ENCODE assay signal across 1 cellular context in genomic region chr12:55829967-55830600, GRCh38.
TF ChIP-seq lines count a peak whose summit lies in the region.

No MANE protein-coding gene starts in this region.

TF ChIP-seq in HepG2, 621 proteins besides CTCF, POLR2A, EP300 and RAD21 (continued from another document and continues in another):
- TF ChIP-seq, protein P1, sequence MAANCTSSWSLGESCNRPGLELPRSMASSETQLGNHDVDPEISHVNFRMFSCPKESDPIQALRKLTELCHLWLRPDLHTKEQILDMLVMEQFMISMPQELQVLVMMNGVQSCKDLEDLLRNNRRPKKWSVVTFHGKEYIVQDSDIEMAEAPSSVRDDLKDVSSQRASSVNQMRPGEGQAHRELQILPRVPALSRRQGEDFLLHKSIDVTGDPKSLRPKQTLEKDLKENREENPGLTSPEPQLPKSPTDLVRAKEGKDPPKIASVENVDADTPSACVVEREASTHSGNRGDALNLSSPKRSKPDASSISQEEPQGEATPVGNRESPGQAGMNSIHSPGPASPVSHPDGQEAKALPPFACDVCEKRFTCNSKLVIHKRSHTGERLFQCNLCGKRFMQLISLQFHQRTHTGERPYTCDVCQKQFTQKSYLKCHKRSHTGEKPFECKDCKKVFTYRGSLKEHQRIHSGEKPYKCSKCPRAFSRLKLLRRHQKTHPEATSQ (CRISPR knock-in tag; IDR thresholded peaks at IDR 0.05; ENCODE audit: borderline replicate concordance): 0 out of 2 replicates have a peak, but pooled peaks have one; percentile 20
- TF ChIP-seq, protein P2, sequence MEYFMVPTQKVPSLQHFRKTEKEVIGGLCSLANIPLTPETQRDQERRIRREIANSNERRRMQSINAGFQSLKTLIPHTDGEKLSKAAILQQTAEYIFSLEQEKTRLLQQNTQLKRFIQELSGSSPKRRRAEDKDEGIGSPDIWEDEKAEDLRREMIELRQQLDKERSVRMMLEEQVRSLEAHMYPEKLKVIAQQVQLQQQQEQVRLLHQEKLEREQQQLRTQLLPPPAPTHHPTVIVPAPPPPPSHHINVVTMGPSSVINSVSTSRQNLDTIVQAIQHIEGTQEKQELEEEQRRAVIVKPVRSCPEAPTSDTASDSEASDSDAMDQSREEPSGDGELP (IDR thresholded peaks at IDR 0.05; ENCODE audit: borderline replicate concordance, low read depth): peak; percentile 51
- TF ChIP-seq ZMAT3 (CRISPR knock-in tag; conservative IDR thresholded peaks at IDR 0.05) (0 out of 2 replicates have a peak, but pooled peaks have one; percentile 3), CCAR2 (optimal IDR thresholded peaks at IDR 0.05; ENCODE audit: low read depth, low read length) (peak; percentile 11), ZNF235 (CRISPR knock-in tag; IDR thresholded peaks at IDR 0.05; ENCODE audit: borderline replicate concordance) (no peak), ZSCAN30 (CRISPR knock-in tag; IDR thresholded peaks at IDR 0.05) (0 out of 2 replicates have a peak, but pooled peaks have one; percentile 18), ATAD3A (CRISPR knock-in tag; IDR thresholded peaks at IDR 0.05) (no peak), SSRP1 (CRISPR knock-in tag; IDR thresholded peaks at IDR 0.05) (no peak), TCF7L2 (IDR thresholded peaks at IDR 0.05; ENCODE audit: low read depth, low read length) (no peak), ZKSCAN5 (CRISPR knock-in tag; IDR thresholded peaks at IDR 0.05) (0 out of 2 replicates have a peak, but pooled peaks have one; percentile 31), BRD4 (CRISPR knock-in tag; IDR thresholded peaks at IDR 0.05) (no peak), SOX13 (IDR thresholded peaks at IDR 0.05) (no peak), SOX13 (CRISPR knock-in tag; conservative IDR thresholded peaks at IDR 0.05 in 1 of 2, IDR thresholded peaks at IDR 0.05 in 1 of 2) (no peak), CREB3 (CRISPR knock-in tag; IDR thresholded peaks at IDR 0.05) (no peak), HMG20B (CRISPR knock-in tag; conservative IDR thresholded peaks at IDR 0.05) (no peak), ZFYVE20 (CRISPR knock-in tag; IDR thresholded peaks at IDR 0.05; ENCODE audit: borderline replicate concordance, low read depth) (no peak), SIX4 (CRISPR knock-in tag; IDR thresholded peaks at IDR 0.05) (no peak), KMT2B (CRISPR knock-in tag; IDR thresholded peaks at IDR 0.05) (no peak), ZNF207 (IDR thresholded peaks at IDR 0.05; ENCODE audit: borderline replicate concordance) (no peak), ZMYM2 (CRISPR knock-in tag; IDR thresholded peaks at IDR 0.05) (peak; percentile 12; the same call in 1 of the 2 replicates), ZNF513 (CRISPR knock-in tag; conservative IDR thresholded peaks at IDR 0.05) (no peak), ZBTB3 (CRISPR knock-in tag; IDR thresholded peaks at IDR 0.05; ENCODE audit: borderline replicate concordance, low read depth) (peak; percentile 87; the same call in 1 of the 2 replicates), ZNF282 (IDR thresholded peaks at IDR 0.05; ENCODE audit: partially characterized antibody) (no peak), AGO1 (IDR thresholded peaks at IDR 0.05; ENCODE audit: low read depth, low read length, poor library complexity, severe bottlenecking) (peak; percentile 43), HES4 (CRISPR knock-in tag; IDR thresholded peaks at IDR 0.05; ENCODE audit: borderline replicate concordance) (peak; percentile 33), ATF6 (CRISPR knock-in tag; conservative IDR thresholded peaks at IDR 0.05) (no peak), RBFOX2 (IDR thresholded peaks at IDR 0.05; ENCODE audit: low read depth, low read length) (peak; percentile 82), DMAP1 (CRISPR knock-in tag; IDR thresholded peaks at IDR 0.05) (0 out of 2 replicates have a peak, but pooled peaks have one; percentile 7), DR1 (CRISPR knock-in tag; IDR thresholded peaks at IDR 0.05) (no peak), ZFP1 (CRISPR knock-in tag; IDR thresholded peaks at IDR 0.05) (no peak), ZNF720 (CRISPR knock-in tag; IDR thresholded peaks at IDR 0.05) (no peak), ELF3 (CRISPR knock-in tag; IDR thresholded peaks at IDR 0.05) (no peak)
- TF ChIP-seq, protein P3, sequence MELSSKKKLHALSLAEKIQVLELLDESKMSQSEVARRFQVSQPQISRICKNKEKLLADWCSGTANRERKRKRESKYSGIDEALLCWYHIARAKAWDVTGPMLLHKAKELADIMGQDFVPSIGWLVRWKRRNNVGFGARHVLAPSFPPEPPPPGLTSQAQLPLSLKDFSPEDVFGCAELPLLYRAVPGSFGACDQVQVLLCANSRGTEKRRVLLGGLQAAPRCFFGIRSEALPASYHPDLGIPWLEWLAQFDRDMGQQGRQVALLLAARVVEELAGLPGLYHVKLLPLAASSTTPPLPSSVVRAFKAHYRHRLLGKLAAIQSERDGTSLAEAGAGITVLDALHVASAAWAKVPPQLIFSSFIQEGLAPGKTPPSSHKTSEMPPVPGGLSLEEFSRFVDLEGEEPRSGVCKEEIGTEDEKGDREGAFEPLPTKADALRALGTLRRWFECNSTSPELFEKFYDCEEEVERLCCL (CRISPR knock-in tag; IDR thresholded peaks at IDR 0.05; ENCODE audit: borderline replicate concordance): peak; percentile 43; the same call in 1 of the 2 replicates
- TF ChIP-seq, protein P4, sequence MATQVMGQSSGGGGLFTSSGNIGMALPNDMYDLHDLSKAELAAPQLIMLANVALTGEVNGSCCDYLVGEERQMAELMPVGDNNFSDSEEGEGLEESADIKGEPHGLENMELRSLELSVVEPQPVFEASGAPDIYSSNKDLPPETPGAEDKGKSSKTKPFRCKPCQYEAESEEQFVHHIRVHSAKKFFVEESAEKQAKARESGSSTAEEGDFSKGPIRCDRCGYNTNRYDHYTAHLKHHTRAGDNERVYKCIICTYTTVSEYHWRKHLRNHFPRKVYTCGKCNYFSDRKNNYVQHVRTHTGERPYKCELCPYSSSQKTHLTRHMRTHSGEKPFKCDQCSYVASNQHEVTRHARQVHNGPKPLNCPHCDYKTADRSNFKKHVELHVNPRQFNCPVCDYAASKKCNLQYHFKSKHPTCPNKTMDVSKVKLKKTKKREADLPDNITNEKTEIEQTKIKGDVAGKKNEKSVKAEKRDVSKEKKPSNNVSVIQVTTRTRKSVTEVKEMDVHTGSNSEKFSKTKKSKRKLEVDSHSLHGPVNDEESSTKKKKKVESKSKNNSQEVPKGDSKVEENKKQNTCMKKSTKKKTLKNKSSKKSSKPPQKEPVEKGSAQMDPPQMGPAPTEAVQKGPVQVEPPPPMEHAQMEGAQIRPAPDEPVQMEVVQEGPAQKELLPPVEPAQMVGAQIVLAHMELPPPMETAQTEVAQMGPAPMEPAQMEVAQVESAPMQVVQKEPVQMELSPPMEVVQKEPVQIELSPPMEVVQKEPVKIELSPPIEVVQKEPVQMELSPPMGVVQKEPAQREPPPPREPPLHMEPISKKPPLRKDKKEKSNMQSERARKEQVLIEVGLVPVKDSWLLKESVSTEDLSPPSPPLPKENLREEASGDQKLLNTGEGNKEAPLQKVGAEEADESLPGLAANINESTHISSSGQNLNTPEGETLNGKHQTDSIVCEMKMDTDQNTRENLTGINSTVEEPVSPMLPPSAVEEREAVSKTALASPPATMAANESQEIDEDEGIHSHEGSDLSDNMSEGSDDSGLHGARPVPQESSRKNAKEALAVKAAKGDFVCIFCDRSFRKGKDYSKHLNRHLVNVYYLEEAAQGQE (IDR thresholded peaks at IDR 0.05; ENCODE audit: borderline replicate concordance in 1 of 2, low read depth in 1 of 2, low read length in 2 of 2): no peak; a peak in 1 of 4 replicates
- TF ChIP-seq, protein P5, sequence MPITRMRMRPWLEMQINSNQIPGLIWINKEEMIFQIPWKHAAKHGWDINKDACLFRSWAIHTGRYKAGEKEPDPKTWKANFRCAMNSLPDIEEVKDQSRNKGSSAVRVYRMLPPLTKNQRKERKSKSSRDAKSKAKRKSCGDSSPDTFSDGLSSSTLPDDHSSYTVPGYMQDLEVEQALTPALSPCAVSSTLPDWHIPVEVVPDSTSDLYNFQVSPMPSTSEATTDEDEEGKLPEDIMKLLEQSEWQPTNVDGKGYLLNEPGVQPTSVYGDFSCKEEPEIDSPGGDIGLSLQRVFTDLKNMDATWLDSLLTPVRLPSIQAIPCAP (CRISPR knock-in tag; IDR thresholded peaks at IDR 0.05; ENCODE audit: low read depth): no peak
- TF ChIP-seq, protein P6, sequence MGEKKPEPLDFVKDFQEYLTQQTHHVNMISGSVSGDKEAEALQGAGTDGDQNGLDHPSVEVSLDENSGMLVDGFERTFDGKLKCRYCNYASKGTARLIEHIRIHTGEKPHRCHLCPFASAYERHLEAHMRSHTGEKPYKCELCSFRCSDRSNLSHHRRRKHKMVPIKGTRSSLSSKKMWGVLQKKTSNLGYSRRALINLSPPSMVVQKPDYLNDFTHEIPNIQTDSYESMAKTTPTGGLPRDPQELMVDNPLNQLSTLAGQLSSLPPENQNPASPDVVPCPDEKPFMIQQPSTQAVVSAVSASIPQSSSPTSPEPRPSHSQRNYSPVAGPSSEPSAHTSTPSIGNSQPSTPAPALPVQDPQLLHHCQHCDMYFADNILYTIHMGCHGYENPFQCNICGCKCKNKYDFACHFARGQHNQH (CRISPR knock-in tag; IDR thresholded peaks at IDR 0.05): no peak; the same call in 1 of the 2 replicates
